Comparison of ENCODE assay signal across 8 cellular contexts in the genomic region with DNA sequence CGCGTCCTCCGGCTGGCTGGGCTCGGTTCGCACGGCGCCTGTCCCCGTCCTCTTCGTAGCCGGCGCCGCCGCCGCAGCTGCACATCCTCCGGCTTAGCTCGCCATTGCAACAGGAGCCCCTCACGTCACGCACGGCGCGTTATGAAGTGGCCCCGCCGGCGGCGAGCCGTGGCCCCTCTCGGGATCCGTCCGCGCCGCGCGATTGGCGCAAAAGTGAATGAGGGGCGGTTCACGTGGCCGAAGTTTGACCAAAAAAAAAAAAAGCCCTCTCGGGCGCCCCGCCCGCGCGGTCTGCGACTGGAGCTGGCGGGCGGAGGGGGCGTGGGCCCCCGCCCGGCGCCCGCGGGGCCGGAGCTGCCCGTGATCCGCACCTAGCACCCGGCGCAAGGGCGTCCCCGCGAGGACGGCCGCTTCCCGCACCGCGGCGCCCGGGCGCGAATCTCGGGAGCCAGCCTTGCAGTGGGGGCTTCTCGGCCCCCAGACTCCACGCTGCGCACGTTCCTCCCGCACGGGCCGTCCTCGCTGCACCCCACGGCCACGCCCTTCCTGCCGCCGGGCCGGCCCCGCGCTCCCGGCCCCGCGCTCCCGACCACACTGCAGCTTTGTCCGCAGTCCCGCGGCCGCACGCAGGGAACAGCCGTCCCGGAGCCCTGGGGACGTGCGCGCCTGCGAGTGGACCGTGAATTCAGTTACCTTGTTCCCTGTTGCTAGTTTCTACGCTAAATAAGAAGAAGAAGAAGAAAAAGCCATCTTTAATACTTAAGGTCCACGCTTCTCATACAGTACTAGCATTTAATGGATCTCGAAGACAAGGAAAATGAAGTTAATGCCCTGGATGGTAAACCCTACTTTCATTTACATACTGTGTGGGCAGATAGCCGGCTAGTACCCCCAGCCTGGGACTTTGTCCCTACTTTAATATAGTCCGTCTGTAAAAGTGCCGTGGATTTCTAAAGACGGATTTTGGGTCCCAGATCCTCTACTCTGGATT. TPM values are rescaled to one million over a fixed set of nuclear protein-coding genes. Genes with fewer than 3 reads are reported as not detected.
DNase-seq lines count a peak whose midpoint lies in the region; ATAC-seq, FAIRE-seq and TF ChIP-seq lines count a peak whose summit lies in the region.

A gene with protein sequence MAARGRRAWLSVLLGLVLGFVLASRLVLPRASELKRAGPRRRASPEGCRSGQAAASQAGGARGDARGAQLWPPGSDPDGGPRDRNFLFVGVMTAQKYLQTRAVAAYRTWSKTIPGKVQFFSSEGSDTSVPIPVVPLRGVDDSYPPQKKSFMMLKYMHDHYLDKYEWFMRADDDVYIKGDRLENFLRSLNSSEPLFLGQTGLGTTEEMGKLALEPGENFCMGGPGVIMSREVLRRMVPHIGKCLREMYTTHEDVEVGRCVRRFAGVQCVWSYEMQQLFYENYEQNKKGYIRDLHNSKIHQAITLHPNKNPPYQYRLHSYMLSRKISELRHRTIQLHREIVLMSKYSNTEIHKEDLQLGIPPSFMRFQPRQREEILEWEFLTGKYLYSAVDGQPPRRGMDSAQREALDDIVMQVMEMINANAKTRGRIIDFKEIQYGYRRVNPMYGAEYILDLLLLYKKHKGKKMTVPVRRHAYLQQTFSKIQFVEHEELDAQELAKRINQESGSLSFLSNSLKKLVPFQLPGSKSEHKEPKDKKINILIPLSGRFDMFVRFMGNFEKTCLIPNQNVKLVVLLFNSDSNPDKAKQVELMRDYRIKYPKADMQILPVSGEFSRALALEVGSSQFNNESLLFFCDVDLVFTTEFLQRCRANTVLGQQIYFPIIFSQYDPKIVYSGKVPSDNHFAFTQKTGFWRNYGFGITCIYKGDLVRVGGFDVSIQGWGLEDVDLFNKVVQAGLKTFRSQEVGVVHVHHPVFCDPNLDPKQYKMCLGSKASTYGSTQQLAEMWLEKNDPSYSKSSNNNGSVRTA (minus strand): TSS at position 219 of the 991 bp plus-strand sequence. CDS start 592 bp downstream, outside the sequence.

- ATAC-seq in HG02588 (IDR thresholded peaks at IDR 0.05; ENCODE audit: unreplicated experiment): peak; percentile 72
- peak; percentile 85 for ATAC-seq in T-helper 17 cell
- peak; percentile 89 for ATAC-seq in left ventricle myocardium superior

- peak within 1 kb of the TSS; percentile 78 for H3K4me3 ChIP-seq in GM12875 (ENCODE audit: low read depth, low read length)

- H3K4me3 Mint-ChIP-seq in T-helper 17 cell: peak within 1 kb of the TSS; percentile 95

- H3K9me3 ChIP-seq in T-helper 17 cell (ENCODE audit: control insufficient read depth, low read length, poor library complexity, severe bottlenecking): no peaks in the 10 kb centered on the region

- DNase-seq in NCI-H1048 (lab: John Stamatoyannopoulos, UW): peak; percentile 73
- DNase-seq in T-helper 17 cell: peak; percentile 67 to 79 (median 73)
- peak in 55 of 56 donors; percentile 18 to 95 (median 82) for DNase-seq in amygdala (lab: John Stamatoyannopoulos, UW)
- DNase-seq in left ventricle myocardium superior: peak; percentile 97
- DNase-seq in pulmonary artery endothelial cell (ENCODE audit: low read depth, low spot score): peak; percentile 78
- peak; percentile 88 for DNase-seq in urothelium cell line (ENCODE audit: low spot score)

- no peaks in the 10 kb centered on the region for H3K27me3 Mint-ChIP-seq in T-helper 17 cell

- peak; percentile 21; the same call in 1 of the 2 replicates for TF ChIP-seq CTCF in GM12875 (IDR thresholded peaks at IDR 0.05; ENCODE audit: borderline replicate concordance, insufficient read depth, low read depth, low read length)

- FAIRE-seq in urothelium cell line (lab: Jason Lieb, UNC): no peak

- H3K36me3 Mint-ChIP-seq in T-helper 17 cell (ENCODE audit: low read depth): no peaks in the 10 kb centered on the region

- H3K4me1 Mint-ChIP-seq in T-helper 17 cell: peaks cover 21% of the 10 kb centered on the region

- peak within 1 kb of the TSS; percentile 83 for H3K27ac Mint-ChIP-seq in T-helper 17 cell

- intact Hi-C loops in left ventricle myocardium superior (cut with micrococcal nuclease): no loop called here

RNA-seq across cellular contexts. Expression of the gene that starts here (rescaled TPM):
- total RNA-seq in T-helper 17 cell (10 to 100 TPM; 10.5 to 12.9 TPM), left ventricle myocardium superior (11.7 TPM), pulmonary artery endothelial cell (50.5 and 58.9 TPM in 2 replicates)

Comparison
In these comparisons a context has a peak if more than half of its experiments do, and no peak if none do; other contexts are left out.
1. Peak in every context shown above with its lines: DNase-seq, ATAC-seq and H3K4me3 ChIP-seq.